In genomic region chrX:103608305-103608963, GRCh38 we compare ENCODE assay signal across 8 cellular contexts. TPM values are rescaled to one million over a fixed set of nuclear protein-coding genes. Genes with fewer than 3 reads are reported as not detected.
DNase-seq lines count a peak whose midpoint lies in the region; ATAC-seq and TF ChIP-seq lines count a peak whose summit lies in the region.

No MANE protein-coding gene starts in this region.

- peak overlapping the region; percentile 94 for H3K27ac ChIP-seq in temporal lobe (ENCODE audit: low read depth, low read length)

- H3K4me3 ChIP-seq in astrocyte of the spinal cord (ENCODE audit: low read depth, low read length) (peak overlapping the region; percentile 66), kidney epithelial cell (ENCODE audit: low read depth, low read length) (peak overlapping the region; percentile 77)

- no peaks in the 10 kb centered on the region for H3K36me3 ChIP-seq in kidney epithelial cell (ENCODE audit: control insufficient read depth, insufficient read depth, low read length)

- H3K27me3 ChIP-seq in kidney epithelial cell (ENCODE audit: control insufficient read depth, insufficient read depth, low read length): peaks cover 5% of the 10 kb centered on the region

- peak; percentile 21 for ATAC-seq in HG03280 (IDR thresholded peaks at IDR 0.05; ENCODE audit: unreplicated experiment)

- in situ Hi-C loops in astrocyte of the spinal cord (cut with HindIII; ENCODE audit: low sequenced_read_pairs): no loop called here

- peak; percentile 59 for DNase-seq in activated CD8-positive, alpha-beta memory T cell treated with anti-CD3 and anti-CD28 coated beads for 24 hours
- no peak for DNase-seq in activated CD8-positive, alpha-beta memory T cell treated with anti-CD3 and anti-CD28 coated beads, Interleukin-2, amount 50 U/mL, for 4 hours
- DNase-seq in astrocyte of the spinal cord (ENCODE audit: low read depth, low spot score) (no peak), kidney epithelial cell (ENCODE audit: low read depth) (no peak), NCI-H2107 treated with DMSO at 0.1 percent for 48 hours (lab: John Stamatoyannopoulos, UW; ENCODE audit: unreplicated experiment) (no peak), SKM-1 treated with dmso at 0.1 percent for 144 hours (lab: John Stamatoyannopoulos, UW; ENCODE audit: unreplicated experiment) (no peak)

- TF ChIP-seq CTCF in astrocyte of the spinal cord (IDR thresholded peaks at IDR 0.05; ENCODE audit: low read depth, low read length) (no peak), kidney epithelial cell (IDR thresholded peaks at IDR 0.05; ENCODE audit: insufficient read depth, low read length, poor library complexity, severe bottlenecking) (no peak)

RNA-seq across cellular contexts. Expression of gene TCEAL3, which starts 0.7 kb away (rescaled TPM):
- 10.5 and 14.9 TPM in 2 replicates for total RNA-seq in kidney epithelial cell
- 12.8 TPM for total RNA-seq in temporal lobe

RNA-seq across cellular contexts. Expression of gene TCEAL1, which starts 20.3 kb away (rescaled TPM):
- 13.3 and 19.0 TPM in 2 replicates for total RNA-seq in kidney epithelial cell
- total RNA-seq in temporal lobe: 36.9 TPM

RNA-seq across cellular contexts. Expression of gene TCEAL4, which starts 23.1 kb away (rescaled TPM):
- total RNA-seq in kidney epithelial cell (51.0 and 62.0 TPM in 2 replicates), temporal lobe (45.7 TPM)
